ENCODE assay signal across 29 cellular contexts in the genomic region with DNA sequence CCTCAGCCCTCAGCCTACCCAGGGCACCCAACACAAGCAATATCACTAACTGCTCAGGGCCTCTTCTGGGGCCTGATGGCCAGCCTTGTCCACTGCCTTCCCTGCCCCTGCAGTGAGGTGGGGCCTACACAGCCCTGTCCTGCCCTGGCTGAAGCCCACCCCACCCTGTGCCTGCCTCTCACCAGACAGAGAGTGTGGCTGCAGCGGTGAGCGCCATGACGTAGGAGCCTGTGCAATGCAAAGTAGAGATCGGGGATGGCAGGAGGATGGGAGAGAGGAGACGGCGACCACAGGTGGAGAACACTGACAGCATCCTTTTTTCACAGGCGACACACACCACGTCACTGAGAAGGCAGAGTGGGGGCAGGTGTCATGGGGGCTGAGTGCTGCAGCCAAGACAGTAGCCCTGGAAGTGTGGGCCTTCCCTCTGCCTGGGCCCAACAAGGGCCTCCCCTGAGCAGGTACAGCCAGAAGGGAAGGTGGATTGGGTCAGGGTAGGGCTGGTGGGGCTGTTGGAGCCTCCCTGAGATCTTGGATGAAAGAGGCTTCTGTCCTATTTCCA.
"Had no signal": no experiment of that assay in that cellular context is flagged by ENCODE, and none has a peak within 500 bp of the region (broad histone marks: within the 10 kb centered on the region; RNA-seq: fewer than 3 reads in every experiment).

No MANE protein-coding gene starts in this region.

- H3K4me3 ChIP-seq: coronary artery, dorsolateral prefrontal cortex, gastrocnemius medialis, hepatocyte, pancreas, psoas muscle, smooth muscle cell, transverse colon had no signal

- H3K27me3 ChIP-seq: brain microvascular endothelial cell, dorsolateral prefrontal cortex, gastrocnemius medialis, hepatocyte, pancreas, transverse colon had no signal

- H3K4me1 Mint-ChIP-seq: activated naive CD8-positive, alpha-beta T cell treated with anti-CD3 and anti-CD28 coated beads for 36 hours; WTC11 had no signal

- H3K4me2 ChIP-seq: hepatocyte, smooth muscle cell had no signal

- H3K27me3 Mint-ChIP-seq: activated naive CD8-positive, alpha-beta T cell treated with anti-CD3 and anti-CD28 coated beads for 36 hours; naive thymus-derived CD4-positive, alpha-beta T cell had no signal

- H3K27ac Mint-ChIP-seq: activated naive CD4-positive, alpha-beta T cell treated with anti-CD3 and anti-CD28 coated beads for 36 hours; activated naive CD8-positive, alpha-beta T cell treated with anti-CD3 and anti-CD28 coated beads for 36 hours; activated T-helper 1 cell treated with anti-CD3 and anti-CD28 coated beads, Interleukin-12 subunit alpha, Interleukin-12 subunit beta, Interleukin-2, Interleukin-4 antibody, amounts not matched to agents 30 ng/mL and 10 ng/mL and 1 ng/mL, durations not matched to agents 14 hours and 24 hours and 36 hours; naive thymus-derived CD4-positive, alpha-beta T cell; WTC11 had no signal

- FAIRE-seq: astrocyte, pancreas had no signal

- H3K79me2 ChIP-seq: hepatocyte had no signal

- H3K9me3 Mint-ChIP-seq: activated naive CD4-positive, alpha-beta T cell treated with anti-CD3 and anti-CD28 coated beads for 36 hours; activated naive CD8-positive, alpha-beta T cell treated with anti-CD3 and anti-CD28 coated beads for 36 hours; activated T-helper 1 cell treated with anti-CD3 and anti-CD28 coated beads, Interleukin-12 subunit alpha, Interleukin-12 subunit beta, Interleukin-2, Interleukin-4 antibody, amounts not matched to agents 30 ng/mL and 10 ng/mL and 1 ng/mL, durations not matched to agents 14 hours and 24 hours and 36 hours; WTC11 had no signal

- ATAC-seq: left ventricle myocardium superior; naive thymus-derived CD4-positive, alpha-beta T cell; pancreas; WTC11 had no signal

- H3K9me3 ChIP-seq: gastrocnemius medialis, pancreas, psoas muscle, transverse colon had no signal

- H3K4me1 ChIP-seq: gastrocnemius medialis, pancreas, psoas muscle, transverse colon had no signal

- H3K4me3 Mint-ChIP-seq: activated naive CD4-positive, alpha-beta T cell treated with anti-CD3 and anti-CD28 coated beads for 36 hours; activated naive CD8-positive, alpha-beta T cell treated with anti-CD3 and anti-CD28 coated beads for 36 hours; activated T-helper 1 cell treated with anti-CD3 and anti-CD28 coated beads, Interleukin-12 subunit alpha, Interleukin-12 subunit beta, Interleukin-2, Interleukin-4 antibody, amounts not matched to agents 30 ng/mL and 10 ng/mL and 1 ng/mL, durations not matched to agents 14 hours and 24 hours and 36 hours; naive thymus-derived CD4-positive, alpha-beta T cell; WTC11 had no signal

- H2AFZ ChIP-seq: hepatocyte had no signal

- H3K27ac ChIP-seq: brain microvascular endothelial cell, coronary artery, hepatocyte, pancreas, psoas muscle had no signal

- DNase-seq: activated CD4-positive, alpha-beta T cell treated with anti-CD3 and anti-CD28 coated beads for 1 hour; activated CD4-positive, alpha-beta T cell treated with anti-CD3 and anti-CD28 coated beads, Interleukin-2, amount 50 U/mL, for 1 hour; activated CD8-positive, alpha-beta memory T cell treated with anti-CD3 and anti-CD28 coated beads for 24 hours; activated effector memory CD4-positive, alpha-beta T cell treated with anti-CD3 and anti-CD28 coated beads, Interleukin-2, amount 50 U/mL, for 16 hours; activated naive CD4-positive, alpha-beta T cell treated with anti-CD3 and anti-CD28 coated beads for 36 hours; activated naive CD8-positive, alpha-beta T cell treated with anti-CD3 and anti-CD28 coated beads for 36 hours; activated T-cell treated with anti-CD3 and anti-CD28 coated beads, Interleukin-2, amount 50 U/mL, for 1 hour; amniotic stem cell; brain microvascular endothelial cell; dorsolateral prefrontal cortex; effector memory CD4-positive, alpha-beta T cell; gastrocnemius medialis; glutamatergic neuron; left ventricle myocardium superior; naive thymus-derived CD4-positive, alpha-beta T cell; pancreas; psoas muscle; stimulated activated CD4-positive, alpha-beta T cell treated with anti-CD3 and anti-CD28 coated beads, Interleukin-1b, Interleukin-23, amount 100 ng/mL, for 48 hours; stimulated activated CD4-positive, alpha-beta T cell treated with anti-CD3 and anti-CD28 coated beads, Interleukin-4, amount 100 ng/mL, for 4 hours; stimulated activated CD8-positive, alpha-beta memory T cell treated with anti-CD3 and anti-CD28 coated beads, Interleukin-4, amount 100 ng/mL, for 48 hours; stimulated activated naive CD4-positive, alpha-beta T cell treated with Interleukin-2 at 50 U/mL for 16 hours; T-helper 2 cell; transverse colon had no signal
